ENCODE assay signal across 18 cellular contexts in the genomic region with DNA sequence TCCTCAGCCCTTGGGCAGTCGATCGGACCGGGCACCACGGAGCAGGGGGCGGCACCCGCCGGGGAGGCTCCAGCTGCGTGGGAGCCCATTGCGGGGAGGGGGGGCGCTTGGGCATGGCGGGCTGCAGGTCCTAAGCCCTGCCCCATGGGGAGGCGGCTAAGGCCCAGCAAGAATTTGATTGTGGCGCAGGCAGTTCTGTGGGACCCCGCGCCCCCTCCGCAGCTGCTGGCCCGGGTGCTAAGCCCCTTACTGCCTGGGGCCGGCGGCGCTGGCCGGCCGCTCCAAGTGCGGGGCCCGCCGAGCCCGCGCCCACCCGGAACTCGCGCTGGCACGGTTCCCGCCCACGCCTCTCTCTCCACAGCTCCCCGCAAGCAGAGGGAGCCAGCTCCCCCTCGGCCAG.
"Had no signal": no experiment of that assay in that cellular context is flagged by ENCODE, and none has a peak within 500 bp of the region (broad histone marks: within the 10 kb centered on the region; RNA-seq: fewer than 3 reads in every experiment).

No MANE protein-coding gene starts in this region.

- DNase-seq: hippocampal formation; hypothalamus; immature natural killer cell; islet precursor cell; kidney; kidney glomerular epithelial cell; left cardiac atrium; left colon; left ventricle myocardium inferior; left ventricle myocardium superior; lower lobe of right lung; mammary epithelial cell; mesenchymal stem cell; mesendoderm; midbrain; mucosa of descending colon; naive B cell; naive thymus-derived CD4-positive, alpha-beta T cell had no signal
